23 cellular contexts compared by ENCODE assay signal in the genomic region with DNA sequence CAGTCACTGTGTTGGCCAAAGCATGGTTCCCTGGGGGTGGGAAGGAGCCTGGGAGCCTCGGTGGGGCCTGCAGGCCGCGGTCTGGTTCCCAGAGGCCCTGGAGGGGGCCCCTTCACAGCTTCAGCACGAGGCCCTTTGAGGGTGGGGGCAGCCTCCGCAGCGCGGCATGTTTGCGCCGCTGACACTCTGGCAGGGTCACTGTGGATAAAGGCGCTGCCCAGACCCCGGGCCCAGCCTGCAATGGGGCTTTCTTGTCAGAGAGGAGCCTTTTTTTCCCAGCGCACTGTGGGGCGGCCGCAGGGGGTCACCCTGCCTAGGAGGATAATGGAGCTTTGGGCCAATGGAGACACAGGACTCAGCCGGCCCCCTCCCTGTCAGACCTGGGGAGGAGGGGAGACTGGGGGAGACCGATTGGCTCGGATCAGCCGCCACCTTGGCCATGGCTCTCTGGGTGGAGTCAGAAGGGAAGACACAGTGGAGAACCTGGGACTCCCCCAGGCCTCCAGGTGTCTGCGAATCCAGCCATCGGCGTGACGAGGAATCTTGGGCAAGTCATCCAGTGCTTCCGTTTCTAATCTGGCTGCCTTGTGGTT. TPM values are rescaled to one million over a fixed set of nuclear protein-coding genes. Genes with fewer than 3 reads are reported as not detected.
"Had no signal": no experiment of that assay in that cellular context is flagged by ENCODE, and none has a peak within 500 bp of the region (broad histone marks: within the 10 kb centered on the region; RNA-seq: fewer than 3 reads in every experiment).

No MANE protein-coding gene starts in this region.

- H3K4me3 Mint-ChIP-seq: activated CD4-positive, alpha-beta T cell treated with anti-CD3 and anti-CD28 coated beads for 36 hours; activated naive CD8-positive, alpha-beta T cell treated with anti-CD3 and anti-CD28 coated beads, Interleukin-2, amount 10 ng/mL, durations not matched to agents 7 days and 5 days; activated T-cell treated with anti-CD3 and anti-CD28 coated beads, Interleukin-2, amount 50 U/mL, for 4 hours; nephron; stimulated activated naive B cell treated with anti-CD40 and anti-IgM and Interleukin-4, amounts not matched to agents 10 μg/mL and 1 μg/mL and 100 μg/mL, for 72 hours had no signal

- DNase-seq: activated CD4-positive, alpha-beta T cell treated with anti-CD3 and anti-CD28 coated beads for 36 hours; activated CD4-positive, alpha-beta T cell treated with anti-CD3 and anti-CD28 coated beads, Interleukin-2, amount 50 U/mL, for 4 hours; activated CD8-positive, alpha-beta memory T cell treated with anti-CD3 and anti-CD28 coated beads, Interleukin-2, amount 50 U/mL, for 48 hours; activated naive CD4-positive, alpha-beta T cell treated with Interleukin-2 at 50 U/mL for 16 hours; activated naive CD8-positive, alpha-beta T cell treated with anti-CD3 and anti-CD28 coated beads, Interleukin-2, amount 10 ng/mL, durations not matched to agents 7 days and 5 days; activated T-cell treated with anti-CD3 and anti-CD28 coated beads, Interleukin-2, amount 50 U/mL, for 4 hours; amniotic stem cell; cortex of kidney; effector CD4-positive, alpha-beta T cell; foreskin keratinocyte; left ventricle myocardium superior; mammary epithelial cell; occipital lobe; stimulated activated CD4-positive, alpha-beta T cell treated with anti-CD3 and anti-CD28 coated beads, Interleukin-2, amount 100 ng/mL, for 48 hours; stimulated activated CD8-positive, alpha-beta memory T cell treated with anti-CD3 and anti-CD28 coated beads, Interleukin-4, amount 100 ng/mL, for 48 hours; stimulated activated naive B cell treated with anti-CD40 and anti-IgM and Interleukin-4, amounts not matched to agents 10 μg/mL and 1 μg/mL and 100 μg/mL, for 72 hours; T-helper 9 cell; trophoblast cell had no signal

- H3K36me3 Mint-ChIP-seq: activated naive CD8-positive, alpha-beta T cell treated with anti-CD3 and anti-CD28 coated beads, Interleukin-2, amount 10 ng/mL, durations not matched to agents 7 days and 5 days; stimulated activated naive B cell treated with anti-CD40 and anti-IgM and Interleukin-4, amounts not matched to agents 10 μg/mL and 1 μg/mL and 100 μg/mL, for 72 hours had no signal

- H3K4me3 ChIP-seq: hepatocyte had no signal

- H3K4me2 ChIP-seq: hepatocyte had no signal

- H3K27ac ChIP-seq: foreskin keratinocyte, hepatocyte had no signal

- H3K9me3 Mint-ChIP-seq: activated naive CD8-positive, alpha-beta T cell treated with anti-CD3 and anti-CD28 coated beads, Interleukin-2, amount 10 ng/mL, durations not matched to agents 7 days and 5 days; activated T-cell treated with anti-CD3 and anti-CD28 coated beads, Interleukin-2, amount 50 U/mL, for 4 hours; activated T-helper 2 cell treated with anti-CD3 and anti-CD28 coated beads, Interferon-gamma antibody, Interleukin-2, Interleukin-4, amounts not matched to agents 10 μg/mL and 5 μg/mL and 100 μg/mL, durations not matched to agents 14 hours and 24 hours and 36 hours; nephron had no signal

- H2AFZ ChIP-seq: hepatocyte had no signal

- ATAC-seq: activated CD4-positive, alpha-beta T cell treated with anti-CD3 and anti-CD28 coated beads for 36 hours; activated T-cell treated with anti-CD3 and anti-CD28 coated beads, Interleukin-2, amount 50 U/mL, for 4 hours; foreskin keratinocyte; left ventricle myocardium superior; stimulated activated naive B cell treated with anti-CD40 and anti-IgM and Interleukin-4, amounts not matched to agents 10 μg/mL and 1 μg/mL and 100 μg/mL, for 72 hours had no signal

- H3K27ac Mint-ChIP-seq: activated CD4-positive, alpha-beta T cell treated with anti-CD3 and anti-CD28 coated beads for 36 hours; activated naive CD8-positive, alpha-beta T cell treated with anti-CD3 and anti-CD28 coated beads, Interleukin-2, amount 10 ng/mL, durations not matched to agents 7 days and 5 days; activated T-helper 2 cell treated with anti-CD3 and anti-CD28 coated beads, Interferon-gamma antibody, Interleukin-2, Interleukin-4, amounts not matched to agents 10 μg/mL and 5 μg/mL and 100 μg/mL, durations not matched to agents 14 hours and 24 hours and 36 hours; stimulated activated naive B cell treated with anti-CD40 and anti-IgM and Interleukin-4, amounts not matched to agents 10 μg/mL and 1 μg/mL and 100 μg/mL, for 72 hours had no signal

- FAIRE-seq: islet of Langerhans had no signal

- H3K4me1 Mint-ChIP-seq: activated CD4-positive, alpha-beta T cell treated with anti-CD3 and anti-CD28 coated beads for 36 hours; activated naive CD8-positive, alpha-beta T cell treated with anti-CD3 and anti-CD28 coated beads, Interleukin-2, amount 10 ng/mL, durations not matched to agents 7 days and 5 days had no signal

- H3K27me3 ChIP-seq: hepatocyte had no signal

RNA-seq across cellular contexts. Expression of a gene that starts 26.0 kb away (rescaled TPM):
- total RNA-seq: activated CD4-positive, alpha-beta T cell treated with anti-CD3 and anti-CD28 coated beads for 36 hours; activated T-helper 2 cell treated with anti-CD3 and anti-CD28 coated beads, Interferon-gamma antibody, Interleukin-2, Interleukin-4, amounts not matched to agents 10 μg/mL and 5 μg/mL and 100 μg/mL, durations not matched to agents 14 hours and 24 hours and 36 hours; T-helper 1 cell treated with Interleukin-12 subunit alpha and Interleukin-12 subunit beta and Interleukin-4 antibody, amounts not matched to agents 30 ng/mL and 1 ng/mL, for 36 hours had no signal
